ENCODE assay signal across 38 cellular contexts in genomic region chrX:63835361-63835760, GRCh38.
"Had no signal": no experiment of that assay in that cellular context is flagged by ENCODE, and none has a peak within 500 bp of the region (broad histone marks: within the 10 kb centered on the region; RNA-seq: fewer than 3 reads in every experiment).

No MANE protein-coding gene starts in this region.

- FAIRE-seq: bronchial epithelial cell had no signal

- H3K4me3 Mint-ChIP-seq: activated naive CD4-positive, alpha-beta T cell treated with anti-CD3 and anti-CD28 coated beads for 36 hours; activated naive CD4-positive, alpha-beta T cell treated with anti-CD3 and anti-CD28 coated beads, Interleukin-2, amount 10 ng/mL, durations not matched to agents 7 days and 5 days; activated naive CD4-positive, alpha-beta T cell treated with anti-CD3 and anti-CD28 coated beads, Interleukin-2, amount 50 U/mL, for 24 hours; activated naive CD8-positive, alpha-beta T cell; activated naive CD8-positive, alpha-beta T cell treated with anti-CD3 and anti-CD28 coated beads for 36 hours; activated naive CD8-positive, alpha-beta T cell treated with anti-CD3 and anti-CD28 coated beads, Interleukin-2, amount 10 ng/mL, durations not matched to agents 7 days and 5 days; activated naive CD8-positive, alpha-beta T cell treated with anti-CD3 and anti-CD28 coated beads, Interleukin-2, amount 50 U/mL, for 24 hours; activated T-cell treated with anti-CD3 and anti-CD28 coated beads, Interleukin-2, amount 50 U/mL, for 24 hours; activated T-cell treated with anti-CD3 and anti-CD28 coated beads, Interleukin-2, amount 50 U/mL, for 4 hours; activated T-cell treated with anti-CD3 and anti-CD28 coated beads, Interleukin-2, amount 50 U/mL, for 72 hours; activated T-helper 1 cell treated with anti-CD3 and anti-CD28 coated beads, Interleukin-12 subunit alpha, Interleukin-12 subunit beta, Interleukin-2, Interleukin-4 antibody, amounts not matched to agents 30 ng/mL and 10 ng/mL and 1 ng/mL, durations not matched to agents 14 hours and 24 hours and 36 hours; activated T-helper 17 cell treated with anti-CD3 and anti-CD28 coated beads, Interleukin-2, amount 50 U/mL, for 72 hours; brain; central memory CD8-positive, alpha-beta T cell had no signal

- H3K4me3 ChIP-seq: adrenal gland, ascending aorta, body of pancreas, breast epithelium, cardiac muscle cell had no signal

- H3K36me3 Mint-ChIP-seq: activated naive CD4-positive, alpha-beta T cell treated with anti-CD3 and anti-CD28 coated beads, Interleukin-2, amount 10 ng/mL, durations not matched to agents 7 days and 5 days; activated naive CD4-positive, alpha-beta T cell treated with anti-CD3 and anti-CD28 coated beads, Interleukin-2, amount 50 U/mL, for 24 hours; activated naive CD4-positive, alpha-beta T cell treated with anti-CD3 and anti-CD28 coated beads, Interleukin-2, amount 50 U/mL, for 72 hours; activated naive CD8-positive, alpha-beta T cell; activated naive CD8-positive, alpha-beta T cell treated with anti-CD3 and anti-CD28 coated beads for 36 hours; activated naive CD8-positive, alpha-beta T cell treated with anti-CD3 and anti-CD28 coated beads, Interleukin-2, amount 10 ng/mL, durations not matched to agents 7 days and 5 days; brain had no signal

- DNase-seq: activated effector memory CD4-positive, alpha-beta T cell treated with anti-CD3 and anti-CD28 coated beads, Interleukin-2, amount 50 U/mL, for 16 hours; activated effector memory CD4-positive, alpha-beta T cell treated with Interleukin-2 at 50 U/mL for 16 hours; activated gamma-delta T cell; activated gamma-delta T cell treated with Interleukin-2 at 50 U/mL for 16 hours; activated naive CD4-positive, alpha-beta T cell; activated naive CD4-positive, alpha-beta T cell treated with anti-CD3 and anti-CD28 coated beads for 36 hours; activated naive CD4-positive, alpha-beta T cell treated with anti-CD3 and anti-CD28 coated beads, Interleukin-2, amount 10 ng/mL, durations not matched to agents 7 days and 5 days; activated naive CD4-positive, alpha-beta T cell treated with anti-CD3 and anti-CD28 coated beads, Interleukin-2, amount 50 U/mL, for 16 hours; activated naive CD4-positive, alpha-beta T cell treated with Interleukin-2 at 50 U/mL for 16 hours; activated naive CD8-positive, alpha-beta T cell treated with anti-CD3 and anti-CD28 coated beads for 36 hours; activated naive CD8-positive, alpha-beta T cell treated with anti-CD3 and anti-CD28 coated beads, Interleukin-2, amount 10 ng/mL, durations not matched to agents 7 days and 5 days; activated naive CD8-positive, alpha-beta T cell treated with anti-CD3 and anti-CD28 coated beads, Interleukin-2, amount 50 U/mL, for 24 hours; activated T-cell treated with anti-CD3 and anti-CD28 coated beads, Interleukin-2, amount 50 U/mL, for 1 hour; activated T-cell treated with anti-CD3 and anti-CD28 coated beads, Interleukin-2, amount 50 U/mL, for 24 hours; activated T-cell treated with anti-CD3 and anti-CD28 coated beads, Interleukin-2, amount 50 U/mL, for 4 hours; activated T-cell treated with anti-CD3 and anti-CD28 coated beads, Interleukin-2, amount 50 U/mL, for 48 hours; activated T-cell treated with anti-CD3 and anti-CD28 coated beads, Interleukin-2, amount 50 U/mL, for 72 hours; adrenal gland; amniotic stem cell; amygdala; anterior cingulate cortex; aorta; body of pancreas; brain microvascular endothelial cell; central memory CD4-positive, alpha-beta T cell; cerebellar nuclear complex had no signal

- H3K9me3 Mint-ChIP-seq: activated naive CD4-positive, alpha-beta T cell treated with anti-CD3 and anti-CD28 coated beads, Interleukin-2, amount 50 U/mL, for 24 hours; activated T-cell treated with anti-CD3 and anti-CD28 coated beads, Interleukin-2, amount 50 U/mL, for 24 hours; activated T-helper 1 cell treated with anti-CD3 and anti-CD28 coated beads, Interleukin-12 subunit alpha, Interleukin-12 subunit beta, Interleukin-2, Interleukin-4 antibody, amounts not matched to agents 30 ng/mL and 10 ng/mL and 1 ng/mL, durations not matched to agents 14 hours and 24 hours and 36 hours; activated T-helper 2 cell treated with anti-CD3 and anti-CD28 coated beads, Interferon-gamma antibody, Interleukin-2, Interleukin-4, amounts not matched to agents 10 μg/mL and 5 μg/mL and 100 μg/mL, durations not matched to agents 14 hours and 24 hours and 36 hours; central memory CD8-positive, alpha-beta T cell had no signal

- H3K27me3 Mint-ChIP-seq: activated naive CD4-positive, alpha-beta T cell treated with anti-CD3 and anti-CD28 coated beads, Interleukin-2, amount 10 ng/mL, durations not matched to agents 7 days and 5 days; activated naive CD8-positive, alpha-beta T cell; activated naive CD8-positive, alpha-beta T cell treated with anti-CD3 and anti-CD28 coated beads for 36 hours; activated naive CD8-positive, alpha-beta T cell treated with anti-CD3 and anti-CD28 coated beads, Interleukin-2, amount 10 ng/mL, durations not matched to agents 7 days and 5 days; activated T-helper 17 cell treated with anti-CD3 and anti-CD28 coated beads, Interleukin-2, amount 50 U/mL, for 72 hours; brain; central memory CD8-positive, alpha-beta T cell had no signal

- H3K27ac Mint-ChIP-seq: activated naive CD4-positive, alpha-beta T cell treated with anti-CD3 and anti-CD28 coated beads for 36 hours; activated naive CD4-positive, alpha-beta T cell treated with anti-CD3 and anti-CD28 coated beads, Interleukin-2, amount 10 ng/mL, durations not matched to agents 7 days and 5 days; activated naive CD4-positive, alpha-beta T cell treated with anti-CD3 and anti-CD28 coated beads, Interleukin-2, amount 50 U/mL, for 24 hours; activated naive CD4-positive, alpha-beta T cell treated with anti-CD3 and anti-CD28 coated beads, Interleukin-2, amount 50 U/mL, for 72 hours; activated naive CD8-positive, alpha-beta T cell; activated naive CD8-positive, alpha-beta T cell treated with anti-CD3 and anti-CD28 coated beads for 36 hours; activated naive CD8-positive, alpha-beta T cell treated with anti-CD3 and anti-CD28 coated beads, Interleukin-2, amount 10 ng/mL, durations not matched to agents 7 days and 5 days; activated naive CD8-positive, alpha-beta T cell treated with anti-CD3 and anti-CD28 coated beads, Interleukin-2, amount 50 U/mL, for 24 hours; activated T-cell treated with anti-CD3 and anti-CD28 coated beads, Interleukin-2, amount 50 U/mL, for 24 hours; activated T-cell treated with anti-CD3 and anti-CD28 coated beads, Interleukin-2, amount 50 U/mL, for 72 hours; activated T-helper 1 cell treated with anti-CD3 and anti-CD28 coated beads, Interleukin-12 subunit alpha, Interleukin-12 subunit beta, Interleukin-2, Interleukin-4 antibody, amounts not matched to agents 30 ng/mL and 10 ng/mL and 1 ng/mL, durations not matched to agents 14 hours and 24 hours and 36 hours; activated T-helper 17 cell treated with anti-CD3 and anti-CD28 coated beads, Interleukin-2, amount 50 U/mL, for 72 hours; activated T-helper 2 cell treated with anti-CD3 and anti-CD28 coated beads, Interferon-gamma antibody, Interleukin-2, Interleukin-4, amounts not matched to agents 10 μg/mL and 5 μg/mL and 100 μg/mL, durations not matched to agents 14 hours and 24 hours and 36 hours; brain had no signal

- H3K4me1 Mint-ChIP-seq: activated naive CD4-positive, alpha-beta T cell treated with anti-CD3 and anti-CD28 coated beads, Interleukin-2, amount 10 ng/mL, durations not matched to agents 7 days and 5 days; activated naive CD4-positive, alpha-beta T cell treated with anti-CD3 and anti-CD28 coated beads, Interleukin-2, amount 50 U/mL, for 24 hours; activated naive CD8-positive, alpha-beta T cell treated with anti-CD3 and anti-CD28 coated beads for 36 hours; activated naive CD8-positive, alpha-beta T cell treated with anti-CD3 and anti-CD28 coated beads, Interleukin-2, amount 10 ng/mL, durations not matched to agents 7 days and 5 days; activated naive CD8-positive, alpha-beta T cell treated with anti-CD3 and anti-CD28 coated beads, Interleukin-2, amount 50 U/mL, for 24 hours; activated T-helper 17 cell treated with anti-CD3 and anti-CD28 coated beads, Interleukin-2, amount 50 U/mL, for 72 hours; brain; central memory CD8-positive, alpha-beta T cell had no signal

- H3K27ac ChIP-seq: adrenal gland, ascending aorta, body of pancreas, brain microvascular endothelial cell, breast epithelium, cardiac muscle cell had no signal
